ENCODE assay signal across 21 cellular contexts in genomic region chr14:85315290-85315689, GRCh38.
A peak's percentile ranks its signal among the peaks of the same experiment; 100 is the strongest.
DNase-seq lines count a peak whose midpoint lies in the region; ATAC-seq and TF ChIP-seq lines count a peak whose summit lies in the region.
"Had no signal": no experiment of that assay in that cellular context is flagged by ENCODE, and none has a peak within 500 bp of the region (broad histone marks: within the 10 kb centered on the region; RNA-seq: fewer than 3 reads in every experiment).

No MANE protein-coding gene starts in this region.

- TF ChIP-seq EP300 in SK-N-SH (IDR thresholded peaks at IDR 0.05; ENCODE audit: borderline replicate concordance in 1 of 2, low read depth in 1 of 2, low read length in 1 of 2): no peak
- TF ChIP-seq EP300 in sigmoid colon (IDR thresholded peaks at IDR 0.05): no peak

- no peak; the same call in 2 of the 3 replicates for ATAC-seq in SK-N-SH treated with all-trans-retinoic acid at 6 μM for 48 hours
- ATAC-seq: HepG2, T-cell had no signal

- WGBS in SK-N-SH (ENCODE audit: low lambda C conversion rate): 17% methylated on average over 3 of the region's 3 CpGs
- 73 to 79% methylated on average over 2 of the region's 3 CpGs for WGBS in mesodermal cell (ENCODE audit: insufficient coverage in 2 of 2), 2 experiments
- WGBS in smooth muscle cell (ENCODE audit: low lambda C conversion rate): 81% methylated on average over 3 of the region's 3 CpGs
- 67 to 73% methylated on average over 3 of the region's 3 CpGs for WGBS in sigmoid colon, 2 donors

- CTCF ChIA-PET in SK-N-SH (lab: Yijun Ruan, JAX): interaction anchor here (0.5 kb wide), 1 partner anchor 79 kb away, joined by 3 read pairs; no protein-coding TSS in a partner anchor

- H3K27ac ChIP-seq in SK-N-SH (ENCODE audit: low read depth in 2 of 2, low read length in 1 of 2) (peak overlapping the region; percentile 55 to 72; a peak in 2 of 4 replicates), mesodermal cell (ENCODE audit: low read depth, low read length, severe bottlenecking) (peak overlapping the region; percentile 77), smooth muscle cell (ENCODE audit: low read depth) (no peak overlapping the region), sigmoid colon (no peak overlapping the region)
- H3K27ac ChIP-seq: 22Rv1; BLaER1 treated with 17β-estradiol and CSF1 and Interleukin-3, amounts not matched to agents 10 nM and 100 nM; Peyer's patch had no signal

- in situ Hi-C loops in SK-MEL-5 (cut with HindIII; ENCODE audit: low pct_unique_long_range_greater_than_20kb, low sequenced_read_pairs): no loop called here

- H3K4me2 ChIP-seq in SK-N-SH: peak overlapping the region; percentile 21; the same call in 1 of the 2 replicates
- H3K4me2 ChIP-seq in smooth muscle cell: peak overlapping the region; percentile 46
- H3K4me2 ChIP-seq: BLaER1 treated with 17β-estradiol and CSF1 and Interleukin-3, amounts not matched to agents 10 nM and 100 nM had no signal

- H3K9me2 ChIP-seq in SK-N-SH: no peaks in the 10 kb centered on the region

- TF ChIP-seq CTCF in SK-N-SH (IDR thresholded peaks at IDR 0.05) (no peak), smooth muscle cell (IDR thresholded peaks at IDR 0.05; ENCODE audit: borderline replicate concordance, insufficient read depth, poor library complexity, severe bottlenecking) (no peak), sigmoid colon (IDR thresholded peaks at IDR 0.05) (no peak)

- no peaks in the 10 kb centered on the region for H3K27me3 ChIP-seq in SK-N-SH (ENCODE audit: insufficient read depth)
- no peaks in the 10 kb centered on the region for H3K27me3 ChIP-seq in smooth muscle cell (ENCODE audit: low read depth)
- no peaks in the 10 kb centered on the region for H3K27me3 ChIP-seq in sigmoid colon
- H3K27me3 ChIP-seq: BLaER1 treated with 17β-estradiol and CSF1 and Interleukin-3, amounts not matched to agents 10 nM and 100 nM; Peyer's patch had no signal

- POLR2A ChIA-PET in SK-N-SH (lab: Yijun Ruan, JAX): no interaction called here

- H3K4me1 ChIP-seq in SK-N-SH (ENCODE audit: control insufficient read depth in 1 of 2, insufficient read depth in 2 of 2, low read depth in 1 of 2, low read length in 1 of 2) (peaks cover 0 to 13% of the 10 kb centered on the region in 2 experiments; a peak in 3 of 4 replicates), mesodermal cell (ENCODE audit: control insufficient read depth, insufficient read depth, low read length, poor library complexity, severe bottlenecking) (peaks cover 53% of the 10 kb centered on the region), smooth muscle cell (ENCODE audit: low read depth) (peaks cover 45% of the 10 kb centered on the region), sigmoid colon (no peaks in the 10 kb centered on the region)
- H3K4me1 ChIP-seq: Peyer's patch had no signal

- DNase-seq in SK-N-SH: no peak
- peak; percentile 5 for DNase-seq in SK-MEL-5 (ENCODE audit: low read depth, low spot score)
- no peak for DNase-seq in smooth muscle cell (lab: John Stamatoyannopoulos, UW; ENCODE audit: unreplicated experiment)
- DNase-seq in NCI-H1930 (lab: John Stamatoyannopoulos, UW): no peak
- no peak for DNase-seq in sigmoid colon
- DNase-seq in NCI-H1436 (lab: John Stamatoyannopoulos, UW): no peak
- DNase-seq: CD4-positive, alpha-beta T cell; GOT3; HCEC 1CT; Karpas-422; NCI-H2029 treated with DMSO at 0.1 percent for 48 hours; NCI-H446 treated with DMSO at 0.1 percent for 48 hours; OCI-M1; Peyer's patch; SHP77 treated with DMSO at 0.1 percent for 48 hours; T-cell had no signal

- no peak overlapping the region for H3K9ac ChIP-seq in SK-N-SH
- no peak overlapping the region for H3K9ac ChIP-seq in smooth muscle cell (ENCODE audit: low read depth)
- H3K9ac ChIP-seq: BLaER1 treated with 17β-estradiol and CSF1 and Interleukin-3, amounts not matched to agents 10 nM and 100 nM had no signal

- no peak overlapping the region for H3K4me3 ChIP-seq in SK-N-SH (ENCODE audit: low read depth in 2 of 2, low read length in 1 of 2)
- H3K4me3 ChIP-seq in mesodermal cell (ENCODE audit: extremely low read depth, insufficient read depth, low read length, poor library complexity, severe bottlenecking): no peak overlapping the region
- no peak overlapping the region for H3K4me3 ChIP-seq in smooth muscle cell
- H3K4me3 ChIP-seq in sigmoid colon: no peak overlapping the region
- H3K4me3 ChIP-seq: BLaER1 treated with 17β-estradiol and CSF1 and Interleukin-3, amounts not matched to agents 10 nM and 100 nM; Peyer's patch had no signal

- no peaks in the 10 kb centered on the region for H3K36me3 ChIP-seq in SK-N-SH (replicated peaks in 1 of 2; ENCODE audit: control insufficient read depth in 1 of 2, insufficient read depth in 2 of 2, low read length in 1 of 2)
- no peaks in the 10 kb centered on the region for H3K36me3 ChIP-seq in mesodermal cell (ENCODE audit: control insufficient read depth, insufficient read depth, low read length)
- H3K36me3 ChIP-seq in smooth muscle cell (ENCODE audit: low read depth): no peaks in the 10 kb centered on the region
- H3K36me3 ChIP-seq in sigmoid colon: no peaks in the 10 kb centered on the region
- H3K36me3 ChIP-seq: BLaER1 treated with 17β-estradiol and CSF1 and Interleukin-3, amounts not matched to agents 10 nM and 100 nM; Peyer's patch had no signal

- H4K20me1 ChIP-seq in SK-N-SH (ENCODE audit: insufficient read depth) (no peaks in the 10 kb centered on the region), smooth muscle cell (ENCODE audit: low read depth) (no peaks in the 10 kb centered on the region)
- H4K20me1 ChIP-seq: BLaER1 treated with 17β-estradiol and CSF1 and Interleukin-3, amounts not matched to agents 10 nM and 100 nM had no signal

- no peak for TF ChIP-seq POLR2A in sigmoid colon (IDR thresholded peaks at IDR 0.05)

- H3K79me2 ChIP-seq in SK-N-SH (ENCODE audit: insufficient read depth) (no peaks in the 10 kb centered on the region), smooth muscle cell (ENCODE audit: low read depth) (no peaks in the 10 kb centered on the region)

- TF ChIP-seq RAD21 in SK-N-SH (IDR thresholded peaks at IDR 0.05; ENCODE audit: low read length): no peak

- H2AFZ ChIP-seq in SK-N-SH (ENCODE audit: low read depth): peak overlapping the region; percentile 44; the same call in 1 of the 2 replicates
- no peak overlapping the region for H2AFZ ChIP-seq in smooth muscle cell (ENCODE audit: low read depth)

- H3K9me3 ChIP-seq in SK-N-SH: no peaks in the 10 kb centered on the region
- H3K9me3 ChIP-seq in mesodermal cell (ENCODE audit: control insufficient read depth, low read length): no peaks in the 10 kb centered on the region
- H3K9me3 ChIP-seq in smooth muscle cell (replicated peaks; ENCODE audit: low read depth): no peaks in the 10 kb centered on the region
- no peaks in the 10 kb centered on the region for H3K9me3 ChIP-seq in sigmoid colon
- H3K9me3 ChIP-seq: Peyer's patch had no signal

- H3F3A ChIP-seq in SK-N-SH (replicated peaks; ENCODE audit: insufficient read depth) (peaks cover 33% of the 10 kb centered on the region), smooth muscle cell (ENCODE audit: low read depth) (peaks cover 11% of the 10 kb centered on the region)

- intact Hi-C loops in sigmoid colon (cut with DNase I): no loop called here

TF ChIP-seq in SK-N-SH, 30 proteins besides CTCF, POLR2A, EP300 and RAD21:
- TF ChIP-seq FOXM1 (IDR thresholded peaks at IDR 0.05; ENCODE audit: low read depth) (no peak), TCF12 (IDR thresholded peaks at IDR 0.05) (no peak), ELF1 (IDR thresholded peaks at IDR 0.05) (no peak), TAF1 (IDR thresholded peaks at IDR 0.05; ENCODE audit: borderline replicate concordance, low read depth, low read length) (no peak), YY1 (IDR thresholded peaks at IDR 0.05; ENCODE audit: low read depth) (no peak), MAX (IDR thresholded peaks at IDR 0.05; ENCODE audit: low read depth) (no peak)

TF ChIP-seq in SK-N-SH treated with all-trans-retinoic acid at 6 μM for 48 hours, 23 proteins besides CTCF, POLR2A, EP300 and RAD21:
- TF ChIP-seq, protein P1, sequence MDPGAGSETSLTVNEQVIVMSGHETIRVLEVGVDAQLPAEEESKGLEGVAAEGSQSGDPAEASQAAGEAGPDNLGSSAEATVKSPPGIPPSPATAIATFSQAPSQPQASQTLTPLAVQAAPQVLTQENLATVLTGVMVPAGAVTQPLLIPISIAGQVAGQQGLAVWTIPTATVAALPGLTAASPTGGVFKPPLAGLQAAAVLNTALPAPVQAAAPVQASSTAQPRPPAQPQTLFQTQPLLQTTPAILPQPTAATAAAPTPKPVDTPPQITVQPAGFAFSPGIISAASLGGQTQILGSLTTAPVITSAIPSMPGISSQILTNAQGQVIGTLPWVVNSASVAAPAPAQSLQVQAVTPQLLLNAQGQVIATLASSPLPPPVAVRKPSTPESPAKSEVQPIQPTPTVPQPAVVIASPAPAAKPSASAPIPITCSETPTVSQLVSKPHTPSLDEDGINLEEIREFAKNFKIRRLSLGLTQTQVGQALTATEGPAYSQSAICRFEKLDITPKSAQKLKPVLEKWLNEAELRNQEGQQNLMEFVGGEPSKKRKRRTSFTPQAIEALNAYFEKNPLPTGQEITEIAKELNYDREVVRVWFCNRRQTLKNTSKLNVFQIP (CRISPR knock-in tag; IDR thresholded peaks at IDR 0.05; ENCODE audit: borderline replicate concordance, low read depth): no peak
- TF ChIP-seq TSHZ2 (CRISPR knock-in tag; IDR thresholded peaks at IDR 0.05): no peak

Comparison
In these comparisons a context has a peak if more than half of its experiments do, and no peak if none do; other contexts are left out.
1. H3K27ac ChIP-seq: peak in SK-N-SH (2 of 2) and mesodermal cell (single experiment); none in smooth muscle cell (single experiment) and sigmoid colon (0 of 4).